ENCODE assay signal across 8 cellular contexts in genomic region chr7:158702944-158703343, GRCh38. TPM values are rescaled to one million over a fixed set of nuclear protein-coding genes. Genes with fewer than 3 reads are reported as not detected.
DNase-seq lines count a peak whose midpoint lies in the region; ATAC-seq and TF ChIP-seq lines count a peak whose summit lies in the region.

No MANE protein-coding gene starts in this region.

- H2AFZ ChIP-seq in SK-N-SH (ENCODE audit: low read depth), result no peak overlapping the region

- H3K27ac ChIP-seq in SK-N-SH (ENCODE audit: low read depth in 2 of 2, low read length in 1 of 2) (no peak overlapping the region), KOPT-K1 (ENCODE audit: low read depth, low read length, poor library complexity, severe bottlenecking) (peak overlapping the region; percentile 94)

- no peak for DNase-seq in SK-N-SH
- no peak for DNase-seq in HK-2 (ENCODE audit: unreplicated experiment)
- DNase-seq in putamen (ENCODE audit: low spot score), result no peak

- H3K4me2 ChIP-seq in SK-N-SH, result peak overlapping the region; percentile 97

- peaks cover 13 to 29% of the 10 kb centered on the region in 2 experiments; a peak in 3 of 4 replicates for H3K4me1 ChIP-seq in SK-N-SH (ENCODE audit: control insufficient read depth in 1 of 2, insufficient read depth in 2 of 2, low read depth in 1 of 2, low read length in 1 of 2)

- peak overlapping the region; percentile 84 for H3K4me3 Mint-ChIP-seq in activated naive CD8-positive, alpha-beta T cell
- H3K4me3 Mint-ChIP-seq in nephron, result peak overlapping the region; percentile 81 to 86 (median 85)

- H3K36me3 ChIP-seq in SK-N-SH (replicated peaks in 1 of 2; ENCODE audit: control insufficient read depth in 1 of 2, insufficient read depth in 2 of 2, low read length in 1 of 2), result peaks cover 23 to 33% of the 10 kb centered on the region in 2 experiments
- H3K36me3 ChIP-seq in KOPT-K1 (ENCODE audit: insufficient read depth, low read length), result peaks cover 50% of the 10 kb centered on the region

- peaks cover 16% of the 10 kb centered on the region for H3K4me1 Mint-ChIP-seq in activated naive CD8-positive, alpha-beta T cell (ENCODE audit: low read depth)
- peaks cover 22% of the 10 kb centered on the region for H3K4me1 Mint-ChIP-seq in nephron

- H3K36me3 Mint-ChIP-seq in activated naive CD8-positive, alpha-beta T cell, result no peaks in the 10 kb centered on the region
- peaks cover 19% of the 10 kb centered on the region for H3K36me3 Mint-ChIP-seq in nephron (ENCODE audit: low read depth)

- no peaks in the 10 kb centered on the region for H3F3A ChIP-seq in SK-N-SH (replicated peaks; ENCODE audit: insufficient read depth)

- no peaks in the 10 kb centered on the region for H3K27me3 ChIP-seq in SK-N-SH (ENCODE audit: insufficient read depth)

- 53% methylated on average over 3 of the region's 3 CpGs for WGBS in SK-N-SH (ENCODE audit: low lambda C conversion rate)

- POLR2A ChIA-PET in SK-N-SH (lab: Yijun Ruan, JAX), result no interaction called here

- TF ChIP-seq RAD21 in SK-N-SH (IDR thresholded peaks at IDR 0.05; ENCODE audit: low read length), result no peak

- H3K9me3 ChIP-seq in SK-N-SH, result no peaks in the 10 kb centered on the region
- peaks cover 12% of the 10 kb centered on the region for H3K9me3 ChIP-seq in KOPT-K1 (ENCODE audit: insufficient read depth, low read length, poor library complexity, severe bottlenecking)

- no peak for TF ChIP-seq EP300 in SK-N-SH (IDR thresholded peaks at IDR 0.05; ENCODE audit: borderline replicate concordance in 1 of 2, low read depth in 1 of 2, low read length in 1 of 2)

- no peaks in the 10 kb centered on the region for H3K9me2 ChIP-seq in SK-N-SH

- H3K4me3 ChIP-seq in SK-N-SH (ENCODE audit: low read depth in 2 of 2, low read length in 1 of 2), result peak overlapping the region; percentile 91 to 99; a peak in 3 of 4 replicates

- peaks cover 71% of the 10 kb centered on the region for H3K79me2 ChIP-seq in SK-N-SH (ENCODE audit: insufficient read depth)

- no peaks in the 10 kb centered on the region for H3K9me3 Mint-ChIP-seq in activated naive CD8-positive, alpha-beta T cell (ENCODE audit: low read depth)
- peaks cover 3% of the 10 kb centered on the region for H3K9me3 Mint-ChIP-seq in nephron

- TF ChIP-seq CTCF in SK-N-SH (IDR thresholded peaks at IDR 0.05) (no peak), nephron (IDR thresholded peaks at IDR 0.05; ENCODE audit: unreplicated experiment in 3 of 3) (no peak)

- H3K27ac Mint-ChIP-seq in activated naive CD8-positive, alpha-beta T cell, result no peak overlapping the region
- H3K27ac Mint-ChIP-seq in nephron, result no peak overlapping the region

- CTCF ChIA-PET in SK-N-SH (lab: Yijun Ruan, JAX), result no interaction called here

- H3K27me3 Mint-ChIP-seq in activated naive CD8-positive, alpha-beta T cell, result no peaks in the 10 kb centered on the region
- no peaks in the 10 kb centered on the region for H3K27me3 Mint-ChIP-seq in nephron (ENCODE audit: low read depth)

- H4K20me1 ChIP-seq in SK-N-SH (ENCODE audit: insufficient read depth), result no peaks in the 10 kb centered on the region

- ATAC-seq in SK-N-SH treated with all-trans-retinoic acid at 6 μM for 48 hours (no peak), HG02678 (IDR thresholded peaks at IDR 0.05; ENCODE audit: unreplicated experiment) (no peak)

- H3K9ac ChIP-seq in SK-N-SH, result no peak overlapping the region; the same call in 1 of the 2 replicates

TF ChIP-seq in SK-N-SH, 30 proteins besides CTCF, POLR2A, EP300 and RAD21:
- TF ChIP-seq FOSL2 (IDR thresholded peaks at IDR 0.05; ENCODE audit: borderline replicate concordance, low read depth), result no peak
- no peak for TF ChIP-seq SMC3 (IDR thresholded peaks at IDR 0.05; ENCODE audit: low read depth, low read length)
- no peak for TF ChIP-seq EZH2phosphoT487 (IDR thresholded peaks at IDR 0.05; ENCODE audit: borderline replicate concordance, low read depth)
- TF ChIP-seq POLR2AphosphoS5 (IDR thresholded peaks at IDR 0.05; ENCODE audit: low read depth, low read length), result no peak

TF ChIP-seq in SK-N-SH treated with all-trans-retinoic acid at 6 μM for 48 hours, 23 proteins besides CTCF, POLR2A, EP300 and RAD21:
- TF ChIP-seq SNAI2 (CRISPR knock-in tag; IDR thresholded peaks at IDR 0.05) (no peak), PPARA (CRISPR knock-in tag; IDR thresholded peaks at IDR 0.05; ENCODE audit: borderline replicate concordance) (no peak), POU6F1 (CRISPR knock-in tag; IDR thresholded peaks at IDR 0.05; ENCODE audit: borderline replicate concordance, low read depth) (no peak), ZFP3 (CRISPR knock-in tag; IDR thresholded peaks at IDR 0.05) (no peak), ZNF565 (CRISPR knock-in tag; conservative IDR thresholded peaks at IDR 0.05; ENCODE audit: low read depth) (no peak), RARB (CRISPR knock-in tag; IDR thresholded peaks at IDR 0.05) (no peak), BACH2 (CRISPR knock-in tag; IDR thresholded peaks at IDR 0.05; ENCODE audit: borderline replicate concordance) (no peak), ARNTL (CRISPR knock-in tag; IDR thresholded peaks at IDR 0.05; ENCODE audit: borderline replicate concordance, low read depth) (no peak), TCF4 (CRISPR knock-in tag; IDR thresholded peaks at IDR 0.05; ENCODE audit: borderline replicate concordance) (no peak), TSHZ2 (CRISPR knock-in tag; IDR thresholded peaks at IDR 0.05) (no peak), ESRRG (CRISPR knock-in tag; IDR thresholded peaks at IDR 0.05) (no peak), ISL1 (CRISPR knock-in tag; IDR thresholded peaks at IDR 0.05) (no peak), TOX (CRISPR knock-in tag; IDR thresholded peaks at IDR 0.05; ENCODE audit: borderline replicate concordance) (no peak), ZFP30 (CRISPR knock-in tag; IDR thresholded peaks at IDR 0.05) (no peak)

RNA-seq across cellular contexts. Expression of gene NCAPG2, which starts 1.7 kb away (rescaled TPM):
- polyA plus RNA-seq in SK-N-SH (2012; rRNA removed), result 25.0 and 27.6 TPM in 2 replicates
- 26.2 and 27.7 TPM in 2 replicates for polyA plus RNA-seq in SK-N-SH (2012; cell fraction: cytosol; rRNA removed)
- polyA plus RNA-seq in SK-N-SH (2012; cell fraction: nucleus; rRNA removed), result 19.1 and 22.6 TPM in 2 replicates
